Comparison of ENCODE assay signal across 14 cellular contexts in genomic region chr14:53608369-53608768, GRCh38.
DNase-seq lines count a peak whose midpoint lies in the region; ATAC-seq, FAIRE-seq and TF ChIP-seq lines count a peak whose summit lies in the region.
"Had no signal": no experiment of that assay in that cellular context is flagged by ENCODE, and none has a peak within 500 bp of the region (broad histone marks: within the 10 kb centered on the region; RNA-seq: fewer than 3 reads in every experiment).

No MANE protein-coding gene starts in this region.

- POLR2A ChIA-PET in naive thymus-derived CD4-positive, alpha-beta T cell (lab: Charles Lee): no interaction called here

- CTCF ChIA-PET in naive thymus-derived CD4-positive, alpha-beta T cell (lab: Charles Lee): no interaction called here

- H3K9me3 Mint-ChIP-seq in naive thymus-derived CD4-positive, alpha-beta T cell: peaks cover 0 to 15% (median 2%) of the 10 kb centered on the region in 11 donors
- H3K9me3 Mint-ChIP-seq: activated naive CD8-positive, alpha-beta T cell treated with anti-CD3 and anti-CD28 coated beads, Interleukin-2, amount 50 U/mL, for 24 hours had no signal

- H3K27me3 Mint-ChIP-seq in naive thymus-derived CD4-positive, alpha-beta T cell: peaks cover 0 to 14% (median 0%) of the 10 kb centered on the region in 5 donors
- H3K27me3 Mint-ChIP-seq: activated naive CD8-positive, alpha-beta T cell treated with anti-CD3 and anti-CD28 coated beads, Interleukin-2, amount 50 U/mL, for 24 hours had no signal

- no peaks in the 10 kb centered on the region for H3K4me1 Mint-ChIP-seq in naive thymus-derived CD4-positive, alpha-beta T cell

- peak; percentile 62 for FAIRE-seq in H54 (lab: Jason Lieb, UNC)

- TF ChIP-seq CTCF in fibroblast of mammary gland (conservative IDR thresholded peaks at IDR 0.05; ENCODE audit: control insufficient read depth, insufficient read depth, low read depth, low read length): no peak

- no peak overlapping the region for H3K27ac ChIP-seq in SJCRH30
- no peak overlapping the region for H3K27ac ChIP-seq in naive thymus-derived CD4-positive, alpha-beta T cell (ENCODE audit: low read depth, low read length)
- H3K27ac ChIP-seq: dorsolateral prefrontal cortex had no signal

- peak; percentile 29 for DNase-seq in EL
- peak; percentile 27 for DNase-seq in H54 (ENCODE audit: insufficient read length, low spot score)
- DNase-seq in HT1080 (ENCODE audit: low read depth): peak; percentile 63
- DNase-seq in fibroblast of mammary gland (ENCODE audit: low read depth): peak; percentile 25
- no peak for DNase-seq in SJCRH30
- no peak for DNase-seq in nucleus accumbens (lab: John Stamatoyannopoulos, UW)
- no peak for DNase-seq in NCI-H1092 treated with DMSO at 0.1 percent for 48 hours (lab: John Stamatoyannopoulos, UW)
- no peak for DNase-seq in naive thymus-derived CD4-positive, alpha-beta T cell
- DNase-seq: activated naive CD8-positive, alpha-beta T cell treated with anti-CD3 and anti-CD28 coated beads, Interleukin-2, amount 50 U/mL, for 24 hours; BE2C; dorsolateral prefrontal cortex; hypothalamus; NCI-H2227 treated with DMSO at 0.1 percent for 48 hours; SK-N-SH had no signal

- H3K4me3 Mint-ChIP-seq in naive thymus-derived CD4-positive, alpha-beta T cell: no peak overlapping the region
- H3K4me3 Mint-ChIP-seq: activated naive CD8-positive, alpha-beta T cell treated with anti-CD3 and anti-CD28 coated beads, Interleukin-2, amount 50 U/mL, for 24 hours had no signal

- ATAC-seq in naive thymus-derived CD4-positive, alpha-beta T cell: no peak
- ATAC-seq: activated naive CD8-positive, alpha-beta T cell treated with anti-CD3 and anti-CD28 coated beads, Interleukin-2, amount 50 U/mL, for 24 hours had no signal

- no peak for TF ChIP-seq POLR2A in H54 (IDR thresholded peaks at IDR 0.05; ENCODE audit: low read depth, low read length)

- H3K4me3 ChIP-seq in fibroblast of mammary gland (ENCODE audit: control insufficient read depth, low read depth, low read length) (no peak overlapping the region), SJCRH30 (no peak overlapping the region)
- no peak overlapping the region for H3K4me3 ChIP-seq in naive thymus-derived CD4-positive, alpha-beta T cell (ENCODE audit: low read length)
- H3K4me3 ChIP-seq: dorsolateral prefrontal cortex had no signal

- intact Hi-C loops in naive thymus-derived CD4-positive, alpha-beta T cell (cut with micrococcal nuclease): no loop called here

- H3K36me3 Mint-ChIP-seq in naive thymus-derived CD4-positive, alpha-beta T cell: no peaks in the 10 kb centered on the region

- 0 out of 2 replicates have a peak, but pooled peaks cover 2% of the 10 kb centered on the region for H3K9me3 ChIP-seq in SJCRH30 (replicated peaks)
- no peaks in the 10 kb centered on the region for H3K9me3 ChIP-seq in naive thymus-derived CD4-positive, alpha-beta T cell (ENCODE audit: control insufficient read depth in 2 of 3, low read length in 3 of 3)
- H3K9me3 ChIP-seq: BE2C, SK-N-SH had no signal

- H3K36me3 ChIP-seq in SJCRH30: no peaks in the 10 kb centered on the region; the same call in 1 of the 2 replicates
- H3K36me3 ChIP-seq in naive thymus-derived CD4-positive, alpha-beta T cell (ENCODE audit: control insufficient read depth in 2 of 3, insufficient read depth in 3 of 3, low read length in 3 of 3): no peaks in the 10 kb centered on the region
- H3K36me3 ChIP-seq: BE2C had no signal

- H3K27me3 ChIP-seq in SJCRH30: no peaks in the 10 kb centered on the region
- no peaks in the 10 kb centered on the region for H3K27me3 ChIP-seq in naive thymus-derived CD4-positive, alpha-beta T cell (ENCODE audit: control insufficient read depth in 2 of 2, insufficient read depth in 2 of 2, low read length in 2 of 2)
- H3K27me3 ChIP-seq: dorsolateral prefrontal cortex had no signal

- H3K4me1 ChIP-seq in SJCRH30: peaks cover 4% of the 10 kb centered on the region; the same call in 1 of the 2 replicates
- H3K4me1 ChIP-seq in naive thymus-derived CD4-positive, alpha-beta T cell (ENCODE audit: control insufficient read depth in 2 of 2, insufficient read depth in 2 of 2, low read length in 2 of 2): no peaks in the 10 kb centered on the region
- H3K4me1 ChIP-seq: BE2C had no signal

- H3K27ac Mint-ChIP-seq in naive thymus-derived CD4-positive, alpha-beta T cell: no peak overlapping the region
- H3K27ac Mint-ChIP-seq: activated naive CD8-positive, alpha-beta T cell treated with anti-CD3 and anti-CD28 coated beads, Interleukin-2, amount 50 U/mL, for 24 hours had no signal

Comparison
In these comparisons a context has a peak if more than half of its experiments do, and no peak if none do; other contexts are left out.
1. DNase-seq: peak in EL (single experiment), H54 (single experiment), HT1080 (single experiment) and fibroblast of mammary gland (single experiment); none in SJCRH30 (0 of 2), nucleus accumbens (0 of 56), NCI-H1092 treated with DMSO at 0.1 percent for 48 hours (single experiment) and naive thymus-derived CD4-positive, alpha-beta T cell (0 of 9).